In the genomic region with DNA sequence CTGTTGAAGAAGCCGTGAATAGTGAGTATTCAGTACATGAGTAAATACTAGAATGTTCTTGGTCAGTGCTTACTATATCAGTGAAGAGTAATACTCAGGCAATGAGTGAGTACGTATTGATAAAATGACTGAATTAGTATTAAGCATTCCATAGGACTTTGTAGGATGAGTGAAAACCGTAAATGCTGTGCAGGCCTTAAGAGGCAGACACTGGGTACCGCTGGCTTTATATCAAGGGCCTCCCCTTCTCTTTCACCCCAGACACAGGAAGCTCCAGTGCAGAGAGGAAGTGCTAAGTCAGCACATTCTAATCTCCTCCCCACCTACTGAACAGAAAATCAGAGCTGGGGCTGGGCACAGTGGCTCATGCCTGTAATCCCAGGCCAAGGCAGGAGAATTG, we compare ENCODE assay signal across 9 cellular contexts. TPM values are rescaled to one million over a fixed set of nuclear protein-coding genes. Genes with fewer than 3 reads are reported as not detected.
DNase-seq lines count a peak whose midpoint lies in the region; ATAC-seq lines count a peak whose summit lies in the region.
"Had no signal": no experiment of that assay in that cellular context is flagged by ENCODE, and none has a peak within 500 bp of the region (broad histone marks: within the 10 kb centered on the region; RNA-seq: fewer than 3 reads in every experiment).

No MANE protein-coding gene starts in this region.

- CTCF ChIA-PET in activated CD4-positive, alpha-beta T cell treated with anti-CD3 and anti-CD28 coated beads for 36 hours (lab: Charles Lee) = interaction anchor here (0.7 to 3.8 kb wide), 11 partner anchors 9 to 220 kb away, joined by 3 to 13 read pairs (median 3); no protein-coding TSS in a partner anchor

- peaks cover 42% of the 10 kb centered on the region for H3K4me1 Mint-ChIP-seq in activated CD4-positive, alpha-beta T cell treated with anti-CD3 and anti-CD28 coated beads for 36 hours
- peaks cover 17 to 23% of the 10 kb centered on the region in 2 donors for H3K4me1 Mint-ChIP-seq in immature natural killer cell
- H3K4me1 Mint-ChIP-seq in stimulated activated naive CD8-positive, alpha-beta T cell treated with anti-CD3 and anti-CD28 coated beads, Interleukin-15, Interleukin-2, amounts not matched to agents 100 ng/mL and 50 ng/mL, for 24 hours (ENCODE audit: low read depth) = peaks cover 46% of the 10 kb centered on the region

- H3K27me3 Mint-ChIP-seq in activated CD4-positive, alpha-beta T cell treated with anti-CD3 and anti-CD28 coated beads for 36 hours = no peaks in the 10 kb centered on the region
- H3K27me3 Mint-ChIP-seq in immature natural killer cell (ENCODE audit: low read depth in 3 of 3) = peaks cover 0 to 4% (median 0%) of the 10 kb centered on the region in 3 donors
- H3K27me3 Mint-ChIP-seq in stimulated activated naive CD8-positive, alpha-beta T cell treated with anti-CD3 and anti-CD28 coated beads, Interleukin-15, Interleukin-2, amounts not matched to agents 100 ng/mL and 50 ng/mL, for 24 hours = no peaks in the 10 kb centered on the region

- peaks cover 80% of the 10 kb centered on the region for H3K36me3 Mint-ChIP-seq in activated CD4-positive, alpha-beta T cell treated with anti-CD3 and anti-CD28 coated beads for 36 hours (ENCODE audit: low read depth)
- peaks cover 26 to 43% (median 29%) of the 10 kb centered on the region in 3 donors for H3K36me3 Mint-ChIP-seq in immature natural killer cell
- H3K36me3 Mint-ChIP-seq in stimulated activated naive CD8-positive, alpha-beta T cell treated with anti-CD3 and anti-CD28 coated beads, Interleukin-15, Interleukin-2, amounts not matched to agents 100 ng/mL and 50 ng/mL, for 24 hours (ENCODE audit: low read depth) = peaks cover 88% of the 10 kb centered on the region

- peak; percentile 89 for ATAC-seq in activated CD4-positive, alpha-beta T cell treated with anti-CD3 and anti-CD28 coated beads for 36 hours
- no peak for ATAC-seq in HG03460 (IDR thresholded peaks at IDR 0.05; ENCODE audit: unreplicated experiment)

- POLR2A ChIA-PET in activated CD4-positive, alpha-beta T cell treated with anti-CD3 and anti-CD28 coated beads for 36 hours (lab: Charles Lee) = interaction anchor here (0.7 to 2.0 kb wide), 9 partner anchors 21 to 127 kb away, joined by 3 to 23 read pairs (median 4); no protein-coding TSS in a partner anchor

- H3K9me3 Mint-ChIP-seq in activated CD4-positive, alpha-beta T cell treated with anti-CD3 and anti-CD28 coated beads for 36 hours (ENCODE audit: low read depth) = no peaks in the 10 kb centered on the region
- H3K9me3 Mint-ChIP-seq in immature natural killer cell = no peaks in the 10 kb centered on the region
- H3K9me3 Mint-ChIP-seq in stimulated activated naive CD8-positive, alpha-beta T cell treated with anti-CD3 and anti-CD28 coated beads, Interleukin-15, Interleukin-2, amounts not matched to agents 100 ng/mL and 50 ng/mL, for 24 hours = no peaks in the 10 kb centered on the region
- H3K9me3 Mint-ChIP-seq: endodermal cell had no signal

- peak overlapping the region; percentile 52 for H3K4me3 Mint-ChIP-seq in activated CD4-positive, alpha-beta T cell treated with anti-CD3 and anti-CD28 coated beads for 36 hours
- peak overlapping the region in 2 of 5 donors; percentile 27 to 44 for H3K4me3 Mint-ChIP-seq in immature natural killer cell
- peak overlapping the region; percentile 64 for H3K4me3 Mint-ChIP-seq in stimulated activated naive CD8-positive, alpha-beta T cell treated with anti-CD3 and anti-CD28 coated beads, Interleukin-15, Interleukin-2, amounts not matched to agents 100 ng/mL and 50 ng/mL, for 24 hours
- H3K4me3 Mint-ChIP-seq: endodermal cell had no signal

- DNase-seq in activated CD4-positive, alpha-beta T cell treated with anti-CD3 and anti-CD28 coated beads for 36 hours = peak; percentile 68
- DNase-seq in activated CD4-positive, alpha-beta T cell treated with anti-CD3 and anti-CD28 coated beads for 1 hour = no peak
- DNase-seq in activated T-cell treated with anti-CD3 and anti-CD28 coated beads for 4 hours = peak; percentile 15
- DNase-seq in immature natural killer cell = peak in 2 of 3 donors; percentile 6 to 34
- no peak for DNase-seq in OCI-M2 (lab: John Stamatoyannopoulos, UW; ENCODE audit: unreplicated experiment)
- no peak for DNase-seq in cerebellum (ENCODE audit: low spot score)
- DNase-seq: endodermal cell had no signal

- intact Hi-C loops in activated CD4-positive, alpha-beta T cell treated with anti-CD3 and anti-CD28 coated beads for 36 hours (cut with DNase I, micrococcal nuclease) = loop anchor here (1.0 kb wide), 5 partner anchors 17 to 101 kb away; a partner anchor contains a TSS

- peak overlapping the region; percentile 98 for H3K27ac Mint-ChIP-seq in activated CD4-positive, alpha-beta T cell treated with anti-CD3 and anti-CD28 coated beads for 36 hours
- H3K27ac Mint-ChIP-seq in immature natural killer cell = peak overlapping the region; percentile 9 to 91 (median 68)
- H3K27ac Mint-ChIP-seq in stimulated activated naive CD8-positive, alpha-beta T cell treated with anti-CD3 and anti-CD28 coated beads, Interleukin-15, Interleukin-2, amounts not matched to agents 100 ng/mL and 50 ng/mL, for 24 hours = peak overlapping the region; percentile 99
- H3K27ac Mint-ChIP-seq: endodermal cell had no signal

RNA-seq across cellular contexts. Expression of a gene that starts 24.2 kb away (rescaled TPM):
- total RNA-seq in activated CD4-positive, alpha-beta T cell treated with anti-CD3 and anti-CD28 coated beads for 36 hours = 10 to 100 TPM; 51.8 to 54.3 TPM
- 10 to 100 TPM in 2 of 3 donors, 1 to 10 TPM in 1; 7.5 to 15.4 (median 10.6) TPM for polyA plus RNA-seq in immature natural killer cell
- 17.1 TPM for total RNA-seq in cerebellum

RNA-seq across cellular contexts. Expression of a gene that starts 24.3 kb away (rescaled TPM):
- 10 to 100 TPM; 89.1 to 98.2 TPM for total RNA-seq in activated CD4-positive, alpha-beta T cell treated with anti-CD3 and anti-CD28 coated beads for 36 hours
- 1 to 10 TPM; 1.3 to 3.4 (median 1.6) TPM for polyA plus RNA-seq in immature natural killer cell
- total RNA-seq in cerebellum = 3.5 TPM

RNA-seq across cellular contexts. Expression of a gene that starts 45.6 kb away (rescaled TPM):
- total RNA-seq in activated CD4-positive, alpha-beta T cell treated with anti-CD3 and anti-CD28 coated beads for 36 hours = 10 to 100 TPM; 39.9 to 40.7 TPM
- 1 to 10 TPM; 1.1 to 3.2 (median 1.4) TPM for polyA plus RNA-seq in immature natural killer cell
- 57.4 TPM for total RNA-seq in cerebellum

Comparison
In these comparisons a context has a peak if more than half of its experiments do, and no peak if none do; other contexts are left out.
1. DNase-seq: peak in activated CD4-positive, alpha-beta T cell treated with anti-CD3 and anti-CD28 coated beads for 36 hours (single experiment), activated T-cell treated with anti-CD3 and anti-CD28 coated beads for 4 hours (single experiment) and immature natural killer cell (2 of 3); none in activated CD4-positive, alpha-beta T cell treated with anti-CD3 and anti-CD28 coated beads for 1 hour (single experiment), OCI-M2 (single experiment) and cerebellum (single experiment).
2. RNA of a gene that starts 24.3 kb away (total RNA-seq): 89.1 to 98.2 TPM in activated CD4-positive, alpha-beta T cell treated with anti-CD3 and anti-CD28 coated beads for 36 hours; 3.5 TPM in cerebellum (single experiment); every median in the first group is over 10 times any median in the second.
3. Peak in every context shown above with its lines, with median percentiles within 50 percentile points of each other: H3K27ac Mint-ChIP-seq.